28 cellular contexts compared by ENCODE assay signal in the genomic region with DNA sequence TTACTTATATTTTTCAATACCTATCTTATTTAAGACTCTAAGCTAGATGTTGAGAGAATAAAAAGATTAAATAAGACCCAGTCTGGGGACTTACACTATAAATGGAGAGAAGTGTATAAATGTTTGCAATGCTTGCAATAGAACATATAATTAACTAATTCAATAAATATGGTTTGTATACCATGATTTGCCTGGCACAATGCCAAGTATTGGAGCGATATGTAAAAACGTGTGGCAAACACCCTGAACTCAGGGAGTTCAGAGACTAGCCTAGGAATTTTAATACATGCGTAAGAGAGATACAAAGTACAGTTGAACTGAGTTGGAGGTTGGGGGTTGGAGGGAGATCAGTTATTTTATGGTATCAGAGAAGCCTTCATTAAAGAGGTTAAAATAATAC.
"Had no signal": no experiment of that assay in that cellular context is flagged by ENCODE, and none has a peak within 500 bp of the region (broad histone marks: within the 10 kb centered on the region; RNA-seq: fewer than 3 reads in every experiment).

No MANE protein-coding gene starts in this region.

- H3K36me3 ChIP-seq: esophagus muscularis mucosa, gastroesophageal sphincter, heart right ventricle, left lung, neural progenitor cell, sigmoid colon, stomach, thyroid gland, vagina had no signal

- DNase-seq: dermis blood vessel endothelial cell; effector memory CD4-positive, alpha-beta T cell; foreskin keratinocyte; glutamatergic neuron; heart right ventricle; hippocampal formation; left cardiac atrium; left lung; mesendoderm; midbrain; naive thymus-derived CD4-positive, alpha-beta T cell; sigmoid colon; stimulated activated CD4-positive, alpha-beta T cell treated with anti-CD3 and anti-CD28 coated beads, Interleukin-2, amount 100 ng/mL, for 24 hours; stimulated activated CD4-positive, alpha-beta T cell treated with anti-CD3 and anti-CD28 coated beads, Interleukin-4, amount 100 ng/mL, for 24 hours; stimulated activated naive CD4-positive, alpha-beta T cell treated with Interleukin-2 at 50 U/mL for 16 hours; stomach; thyroid gland; trophoblast cell had no signal

- H3K36me3 Mint-ChIP-seq: neural progenitor cell; stimulated activated effector memory CD8-positive, alpha-beta T cell treated with anti-CD3 and anti-CD28 coated beads, Interleukin-12 subunit alpha, Interleukin-12 subunit beta, amount 100 ng/mL, for 72 hours had no signal

- H3K27ac ChIP-seq: esophagus muscularis mucosa, foreskin keratinocyte, gastroesophageal sphincter, heart right ventricle, left lung, neural progenitor cell, parathyroid adenoma, sigmoid colon, stomach, thyroid gland, vagina had no signal

- H3K4me3 ChIP-seq: esophagus muscularis mucosa, gastroesophageal sphincter, heart right ventricle, left lung, neural progenitor cell, sigmoid colon, stomach, thyroid gland, vagina had no signal

- ATAC-seq: foreskin keratinocyte; gastroesophageal sphincter; heart right ventricle; left cardiac atrium; left lung; naive thymus-derived CD4-positive, alpha-beta T cell; stimulated activated effector memory CD8-positive, alpha-beta T cell treated with anti-CD3 and anti-CD28 coated beads, Interleukin-12 subunit alpha, Interleukin-12 subunit beta, amount 100 ng/mL, for 72 hours had no signal

- H3K27me3 Mint-ChIP-seq: naive thymus-derived CD4-positive, alpha-beta T cell had no signal

- H3K79me2 ChIP-seq: parathyroid adenoma had no signal

- H3K4me3 Mint-ChIP-seq: naive thymus-derived CD4-positive, alpha-beta T cell; nephron; neural progenitor cell; stimulated activated effector memory CD8-positive, alpha-beta T cell treated with anti-CD3 and anti-CD28 coated beads, Interleukin-12 subunit alpha, Interleukin-12 subunit beta, amount 100 ng/mL, for 72 hours had no signal

- H2AFZ ChIP-seq: neural progenitor cell, parathyroid adenoma had no signal

- H3K4me1 Mint-ChIP-seq: naive thymus-derived CD4-positive, alpha-beta T cell; nephron; neural progenitor cell; stimulated activated effector memory CD8-positive, alpha-beta T cell treated with anti-CD3 and anti-CD28 coated beads, Interleukin-12 subunit alpha, Interleukin-12 subunit beta, amount 100 ng/mL, for 72 hours had no signal

- H3K27me3 ChIP-seq: esophagus muscularis mucosa, foreskin keratinocyte, gastroesophageal sphincter, heart right ventricle, left lung, neural progenitor cell, sigmoid colon, stomach, thyroid gland, vagina had no signal

- FAIRE-seq: endothelial cell of umbilical vein, islet of Langerhans had no signal

- H3K9ac ChIP-seq: neural progenitor cell, parathyroid adenoma had no signal

- H3K4me2 ChIP-seq: neural progenitor cell had no signal

- H3K27ac Mint-ChIP-seq: naive thymus-derived CD4-positive, alpha-beta T cell; nephron; neural progenitor cell; progenitor cell of endocrine pancreas; stimulated activated effector memory CD8-positive, alpha-beta T cell treated with anti-CD3 and anti-CD28 coated beads, Interleukin-12 subunit alpha, Interleukin-12 subunit beta, amount 100 ng/mL, for 72 hours had no signal

- H3K9me3 ChIP-seq: esophagus muscularis mucosa, gastroesophageal sphincter, left lung, sigmoid colon, stomach, thyroid gland, vagina had no signal

- H3K4me1 ChIP-seq: esophagus muscularis mucosa, foreskin keratinocyte, gastroesophageal sphincter, heart right ventricle, left lung, neural progenitor cell, parathyroid adenoma, sigmoid colon, stomach, thyroid gland, vagina had no signal
